In genomic region chr7:6175642-6176041, GRCh38 we compare ENCODE assay signal across 16 cellular contexts.
DNase-seq lines count a peak whose midpoint lies in the region; ATAC-seq and TF ChIP-seq lines count a peak whose summit lies in the region.
"Had no signal": no experiment of that assay in that cellular context is flagged by ENCODE, and none has a peak within 500 bp of the region (broad histone marks: within the 10 kb centered on the region; RNA-seq: fewer than 3 reads in every experiment).

No MANE protein-coding gene starts in this region.

- peaks cover 42% of the 10 kb centered on the region for H3K36me3 ChIP-seq in left ventricle myocardium inferior
- H3K36me3 ChIP-seq in heart right ventricle, result peaks cover 0 to 67% (median 5%) of the 10 kb centered on the region in 9 donors
- peaks cover 56% of the 10 kb centered on the region for H3K36me3 ChIP-seq in RWPE2 (ENCODE audit: low read depth)
- H3K36me3 ChIP-seq in WERI-Rb-1, result no peaks in the 10 kb centered on the region; the same call in 1 of the 2 replicates

- H3K27me3 ChIP-seq in left ventricle myocardium inferior (ENCODE audit: low read depth) (no peaks in the 10 kb centered on the region), heart right ventricle (no peaks in the 10 kb centered on the region), RWPE2 (ENCODE audit: insufficient read depth, poor library complexity, severe bottlenecking) (no peaks in the 10 kb centered on the region), WERI-Rb-1 (ENCODE audit: insufficient read depth, low read depth, severe bottlenecking) (no peaks in the 10 kb centered on the region)
- H3K27me3 ChIP-seq: esophagus muscularis mucosa, SJCRH30 had no signal

- H3K4me3 ChIP-seq in left ventricle myocardium inferior, result no peak overlapping the region
- no peak overlapping the region for H3K4me3 ChIP-seq in heart right ventricle
- no peak overlapping the region for H3K4me3 ChIP-seq in RWPE2 (ENCODE audit: severe bottlenecking)
- no peak overlapping the region for H3K4me3 ChIP-seq in fibroblast of villous mesenchyme (ENCODE audit: low read depth, low read length)
- H3K4me3 ChIP-seq in WERI-Rb-1 (ENCODE audit: low read depth, low read length), result no peak overlapping the region
- H3K4me3 ChIP-seq: esophagus muscularis mucosa, SJCRH30 had no signal

- DNase-seq in left ventricle myocardium inferior (no peak), heart right ventricle (no peak), RWPE2 (ENCODE audit: low spot score) (no peak), fibroblast of villous mesenchyme (ENCODE audit: low read depth) (peak; percentile 85), WERI-Rb-1 (no peak)
- DNase-seq: activated T-cell treated with anti-CD3 and anti-CD28 coated beads, Interleukin-2, amount 50 U/mL, for 4 hours; central memory CD4-positive, alpha-beta T cell; left colon; SJCRH30; stimulated activated CD4-positive, alpha-beta T cell treated with anti-CD3 and anti-CD28 coated beads, Interleukin-1b, Interleukin-23, amount 100 ng/mL, for 48 hours; stimulated activated naive CD8-positive, alpha-beta T cell treated with anti-CD3 and anti-CD28 coated beads, Interleukin-15, Interleukin-2, amounts not matched to agents 100 U/mL and 50 U/mL, for 24 hours had no signal

- intact Hi-C loops in left ventricle myocardium inferior (cut with micrococcal nuclease), result no loop called here
- intact Hi-C loops in heart right ventricle (cut with DNase I), result loop anchor here in 2 of 10 donors (5.0 kb wide), 1 partner anchor 97 kb away; the partner anchor contains the start of gene CYTH3 (in 2 of the 2)

- H3K4me1 ChIP-seq in left ventricle myocardium inferior, result peaks cover 65% of the 10 kb centered on the region
- H3K4me1 ChIP-seq in heart right ventricle, result peaks cover 13 to 80% (median 44%) of the 10 kb centered on the region in 9 donors
- H3K4me1 ChIP-seq in RWPE2 (ENCODE audit: insufficient read depth, poor library complexity, severe bottlenecking), result peaks cover 11% of the 10 kb centered on the region
- H3K4me1 ChIP-seq: SJCRH30 had no signal

- TF ChIP-seq CTCF in left ventricle myocardium inferior (IDR thresholded peaks at IDR 0.05; ENCODE audit: borderline replicate concordance) (no peak), heart right ventricle (IDR thresholded peaks at IDR 0.05) (no peak), RWPE2 (IDR thresholded peaks at IDR 0.05; ENCODE audit: poor library complexity, severe bottlenecking) (no peak), fibroblast of villous mesenchyme (IDR thresholded peaks at IDR 0.05; ENCODE audit: insufficient read depth, low read depth, low read length) (no peak), WERI-Rb-1 (IDR thresholded peaks at IDR 0.05; ENCODE audit: low read depth, low read length) (no peak)

- no peaks in the 10 kb centered on the region for H3K9me3 ChIP-seq in left ventricle myocardium inferior (replicated peaks)
- no peaks in the 10 kb centered on the region for H3K9me3 ChIP-seq in heart right ventricle
- no peaks in the 10 kb centered on the region for H3K9me3 ChIP-seq in RWPE2 (ENCODE audit: severe bottlenecking)
- H3K9me3 ChIP-seq in WERI-Rb-1 (ENCODE audit: severe bottlenecking), result no peaks in the 10 kb centered on the region
- H3K9me3 ChIP-seq: esophagus muscularis mucosa, SJCRH30 had no signal

- ATAC-seq in heart right ventricle (no peak), RWPE2 (ENCODE audit: low read depth) (peak; percentile 69), GM19328 (IDR thresholded peaks at IDR 0.05; ENCODE audit: unreplicated experiment) (no peak), GM18502 (IDR thresholded peaks at IDR 0.05; ENCODE audit: poor library complexity, unreplicated experiment) (no peak), HG03469 (IDR thresholded peaks at IDR 0.05; ENCODE audit: unreplicated experiment) (no peak)
- ATAC-seq: activated T-cell treated with anti-CD3 and anti-CD28 coated beads, Interleukin-2, amount 50 U/mL, for 4 hours; left colon; stimulated activated naive CD8-positive, alpha-beta T cell treated with anti-CD3 and anti-CD28 coated beads, Interleukin-15, Interleukin-2, amounts not matched to agents 100 U/mL and 50 U/mL, for 24 hours; WTC11 had no signal

- 68 to 72% methylated on average over 4 of the region's 4 CpGs for WGBS in heart right ventricle, 2 donors

- peak overlapping the region; percentile 43 for H3K27ac ChIP-seq in left ventricle myocardium inferior (replicated peaks)
- peak overlapping the region in 4 of 10 donors; percentile 26 to 41 (median 32) for H3K27ac ChIP-seq in heart right ventricle
- H3K27ac ChIP-seq in RWPE2 (ENCODE audit: poor library complexity, severe bottlenecking), result no peak overlapping the region
- no peak overlapping the region for H3K27ac ChIP-seq in WERI-Rb-1
- H3K27ac ChIP-seq: esophagus muscularis mucosa, SJCRH30 had no signal
